1 cellular context compared by ENCODE assay signal in genomic region chr1:99645699-99646531, GRCh38.
TF ChIP-seq lines count a peak whose summit lies in the region.

PALMD (plus strand) TSS chr1:99646113; CDS start chr1:99646318, 205 bp downstream.

TF ChIP-seq in IMR-90, 13 proteins besides CTCF, POLR2A, EP300 and RAD21 (continued from another document):
- no peak for TF ChIP-seq CHD1 (IDR thresholded peaks at IDR 0.05; ENCODE audit: low read depth, low read length)
